In genomic region chr5:140678993-140679392, GRCh38 we compare ENCODE assay signal across 25 cellular contexts.
"Had no signal": no experiment of that assay in that cellular context is flagged by ENCODE, and none has a peak within 500 bp of the region (broad histone marks: within the 10 kb centered on the region; RNA-seq: fewer than 3 reads in every experiment).

No MANE protein-coding gene starts in this region.

- H3K27ac ChIP-seq: HL-60, PC-9, Peyer's patch, SJCRH30 had no signal

- ATAC-seq: Right ventricle myocardium inferior, SK-N-SH treated with all-trans-retinoic acid at 6 μM for 48 hours had no signal

- H3K4me1 ChIP-seq: Peyer's patch, SJCRH30 had no signal

- H2AFZ ChIP-seq: PC-9 had no signal

- H3K9me3 ChIP-seq: MG63, Peyer's patch, SJCRH30 had no signal

- DNase-seq: Karpas-422, KG1, NCI-H1092, NCI-H1105 treated with DMSO at 0.1 percent for 48 hours, NCI-H1417 treated with DMSO at 0.1 percent for 48 hours, NCI-H146, NCI-H1694 treated with DMSO at 0.1 percent for 48 hours, NCI-H1930, NCI-H2081, NCI-H2107, NCI-H2227 treated with DMSO at 0.1 percent for 48 hours, NCI-H446, NCI-H510A, NCI-H524 treated with DMSO at 0.1 percent for 48 hours, NCI-H69, NCI-H774, PC-9, Peyer's patch, SHP77 treated with DMSO at 0.1 percent for 48 hours, SJCRH30 had no signal

- H3K4me2 ChIP-seq: PC-9 had no signal

- FAIRE-seq: HTR-8/SVneo had no signal

- H3K4me3 ChIP-seq: MG63, PC-9, Peyer's patch, SJCRH30 had no signal

- H3K27me3 ChIP-seq: MG63, Peyer's patch, SJCRH30 had no signal
